Comparison of ENCODE assay signal across 9 cellular contexts in the genomic region with DNA sequence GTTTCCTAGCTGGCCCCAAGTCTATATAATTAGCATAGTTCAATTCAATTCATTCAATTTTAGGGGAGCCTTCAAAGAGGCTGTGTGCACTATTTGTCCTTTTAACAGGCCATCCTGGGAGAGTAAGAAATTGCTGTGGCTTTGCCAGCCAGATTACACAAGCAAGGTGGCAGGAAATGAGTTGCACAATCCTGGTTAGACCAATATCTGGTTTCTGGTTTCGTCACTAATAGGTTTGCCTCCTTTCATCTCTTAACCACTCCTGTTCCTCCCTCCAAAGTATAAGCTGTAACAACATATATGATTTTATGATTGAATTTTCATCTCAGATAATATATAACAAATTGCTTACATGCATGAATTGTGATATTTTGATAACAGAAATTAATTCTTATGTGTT.
DNase-seq lines count a peak whose midpoint lies in the region; TF ChIP-seq lines count a peak whose summit lies in the region.
"Had no signal": no experiment of that assay in that cellular context is flagged by ENCODE, and none has a peak within 500 bp of the region (broad histone marks: within the 10 kb centered on the region; RNA-seq: fewer than 3 reads in every experiment).

No MANE protein-coding gene starts in this region.

- no peak for TF ChIP-seq RAD21 in Ishikawa (IDR thresholded peaks at IDR 0.05; ENCODE audit: low read depth)

- no peak for TF ChIP-seq EP300 in Ishikawa (IDR thresholded peaks at IDR 0.05; ENCODE audit: borderline replicate concordance)

- no peak overlapping the region for H2AFZ ChIP-seq in hepatocyte

- H3K4me3 ChIP-seq in AG10803 (ENCODE audit: low read length), result no peak overlapping the region
- no peak overlapping the region for H3K4me3 ChIP-seq in hepatocyte

- no peak overlapping the region for H3K4me2 ChIP-seq in hepatocyte

- no peaks in the 10 kb centered on the region for H3K36me3 ChIP-seq in hepatocyte (replicated peaks; ENCODE audit: insufficient read depth, low read depth)

- H3K79me2 ChIP-seq in hepatocyte, result no peaks in the 10 kb centered on the region

- no peaks in the 10 kb centered on the region for H4K20me1 ChIP-seq in hepatocyte (ENCODE audit: insufficient read depth, poor library complexity, severe bottlenecking)

- H3K4me1 ChIP-seq in hepatocyte (ENCODE audit: insufficient read depth), result no peaks in the 10 kb centered on the region

- no peaks in the 10 kb centered on the region for H3K9me3 ChIP-seq in hepatocyte (ENCODE audit: low read depth)

- DNase-seq in AG10803 (ENCODE audit: low read depth) (peak; percentile 64), SHP77 (lab: John Stamatoyannopoulos, UW) (peak; percentile 2 to 48), hepatocyte (ENCODE audit: low spot score) (peak; percentile 10), hippocampal formation (lab: John Stamatoyannopoulos, UW) (no peak), NCI-H446 treated with DMSO at 0.1 percent for 48 hours (lab: John Stamatoyannopoulos, UW) (no peak), epidermal melanocyte (ENCODE audit: insufficient read length, low spot score) (no peak)
- no peak for DNase-seq in activated CD4-positive, alpha-beta T cell treated with anti-CD3 and anti-CD28 coated beads, Interleukin-2, amount 50 U/mL, for 48 hours
- DNase-seq: central memory CD4-positive, alpha-beta T cell had no signal

- 44% methylated on average over 1 of the region's 1 CpG for WGBS in hepatocyte (ENCODE audit: low lambda C conversion rate, missing lambda C conversion rate)

- TF ChIP-seq CTCF in AG10803 (conservative IDR thresholded peaks at IDR 0.05; ENCODE audit: low read length) (no peak), hepatocyte (IDR thresholded peaks at IDR 0.05; ENCODE audit: poor library complexity) (no peak)

- H3K9me2 ChIP-seq in hepatocyte (replicated peaks; ENCODE audit: insufficient read depth), result no peaks in the 10 kb centered on the region

- H3K27ac ChIP-seq in hepatocyte, result no peak overlapping the region

- no peaks in the 10 kb centered on the region for H3K27me3 ChIP-seq in hepatocyte

TF ChIP-seq in Ishikawa, 13 proteins besides CTCF, POLR2A, EP300 and RAD21:
- TF ChIP-seq CEBPB (IDR thresholded peaks at IDR 0.05) (peak; percentile 99), ZBTB7A (IDR thresholded peaks at IDR 0.05; ENCODE audit: low read depth) (no peak), NFIC (IDR thresholded peaks at IDR 0.05) (no peak)
- TF ChIP-seq, protein P1, sequence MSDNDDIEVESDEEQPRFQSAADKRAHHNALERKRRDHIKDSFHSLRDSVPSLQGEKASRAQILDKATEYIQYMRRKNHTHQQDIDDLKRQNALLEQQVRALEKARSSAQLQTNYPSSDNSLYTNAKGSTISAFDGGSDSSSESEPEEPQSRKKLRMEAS (IDR thresholded peaks at IDR 0.05), result no peak

Comparison
In these comparisons a context has a peak if more than half of its experiments do, and no peak if none do; other contexts are left out.
1. DNase-seq: peak in AG10803 (single experiment), SHP77 (2 of 2) and hepatocyte (single experiment); none in hippocampal formation (0 of 2), NCI-H446 treated with DMSO at 0.1 percent for 48 hours (single experiment), epidermal melanocyte (single experiment) and activated CD4-positive, alpha-beta T cell treated with anti-CD3 and anti-CD28 coated beads, Interleukin-2, amount 50 U/mL, for 48 hours (0 of 2).